22 cellular contexts compared by ENCODE assay signal in the genomic region with DNA sequence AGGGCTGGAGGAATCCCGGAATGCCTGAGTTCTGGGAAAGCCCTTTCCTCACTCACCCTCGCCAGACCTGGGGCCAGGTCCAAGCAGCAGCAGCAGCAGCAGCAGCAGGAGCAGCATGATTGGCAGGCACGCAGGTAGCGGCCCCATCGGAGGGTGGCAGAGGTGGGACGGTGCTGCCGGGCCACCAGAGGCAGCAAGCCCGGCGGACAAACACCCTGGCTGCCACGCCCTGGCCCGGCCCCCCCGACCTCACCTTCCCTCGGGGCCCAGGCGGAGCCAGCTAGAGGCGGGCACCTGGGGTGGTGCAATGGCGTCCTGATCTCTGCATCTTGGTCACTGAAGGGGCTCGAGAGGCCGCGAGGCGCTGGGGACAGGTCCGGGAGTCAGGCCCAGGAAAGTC.
DNase-seq lines count a peak whose midpoint lies in the region; ATAC-seq, FAIRE-seq and TF ChIP-seq lines count a peak whose summit lies in the region.
"Had no signal": no experiment of that assay in that cellular context is flagged by ENCODE, and none has a peak within 500 bp of the region (broad histone marks: within the 10 kb centered on the region; RNA-seq: fewer than 3 reads in every experiment).

No MANE protein-coding gene starts in this region.

- peaks cover 18% of the 10 kb centered on the region for H3K4me1 Mint-ChIP-seq in Calu3 (ENCODE audit: low read depth, unreplicated experiment)
- peaks cover 10 to 13% of the 10 kb centered on the region in 2 experiments for H3K4me1 Mint-ChIP-seq in H9

- peaks cover 6% of the 10 kb centered on the region for H3K23me2 ChIP-seq in H9 (ENCODE audit: insufficient read length, low read depth, low read length, poor library complexity, severe bottlenecking)
- H3K23me2 ChIP-seq in H1 (ENCODE audit: low read depth, low read length) = peaks cover 3% of the 10 kb centered on the region; the same call in 1 of the 2 replicates

- no peaks in the 10 kb centered on the region for H4K20me1 ChIP-seq in H9 (ENCODE audit: control insufficient read depth, insufficient read depth, insufficient read length)
- H4K20me1 ChIP-seq in H1 (replicated peaks in 1 of 2; ENCODE audit: control insufficient read depth in 1 of 2, insufficient read depth in 2 of 2, low read length in 2 of 2) = no peaks in the 10 kb centered on the region

- H2BK5ac ChIP-seq in H9 (ENCODE audit: insufficient read length, low read length) (no peak overlapping the region), H1 (ENCODE audit: low read depth, low read length) (no peak overlapping the region), mesendoderm (ENCODE audit: low read length) (no peak overlapping the region)

- H3K79me2 ChIP-seq in H9 (ENCODE audit: insufficient read depth, low read length) (no peaks in the 10 kb centered on the region), H1 (ENCODE audit: control insufficient read depth in 1 of 2, insufficient read depth in 2 of 2, low read length in 2 of 2) (no peaks in the 10 kb centered on the region), mesendoderm (ENCODE audit: control insufficient read depth, insufficient read depth, low read length) (no peaks in the 10 kb centered on the region)

- no peaks in the 10 kb centered on the region for H3K4me1 ChIP-seq in H9 (ENCODE audit: insufficient read depth, low read length)
- no peaks in the 10 kb centered on the region for H3K4me1 ChIP-seq in H1 (replicated peaks in 1 of 4; ENCODE audit: control insufficient read depth in 3 of 4, insufficient read depth in 4 of 4, low read length in 3 of 4)
- no peaks in the 10 kb centered on the region for H3K4me1 ChIP-seq in mesendoderm (ENCODE audit: control insufficient read depth, low read depth, low read length)
- H3K4me1 ChIP-seq: BE2C, left ventricle myocardium inferior, right atrium auricular region, testis had no signal

- H3K27me3 ChIP-seq in H9 (ENCODE audit: insufficient read depth, low read length) (no peaks in the 10 kb centered on the region; the same call in 1 of the 2 replicates), H1 (replicated peaks in 1 of 4; ENCODE audit: control insufficient read depth in 3 of 4, extremely low read depth in 1 of 4, insufficient read depth in 3 of 4, low read length in 3 of 4) (no peaks in the 10 kb centered on the region), mesendoderm (ENCODE audit: insufficient read depth, low read length, poor library complexity) (no peaks in the 10 kb centered on the region), MG63 (no peaks in the 10 kb centered on the region)
- H3K27me3 ChIP-seq: right atrium auricular region, testis had no signal

- H2AK5ac ChIP-seq in H9 (ENCODE audit: insufficient read length, low read length) (no peak overlapping the region), H1 (ENCODE audit: low read depth, low read length) (no peak overlapping the region), mesendoderm (ENCODE audit: low read length) (no peak overlapping the region)

- H3K9me3 Mint-ChIP-seq in Calu3 (ENCODE audit: low read depth, unreplicated experiment) = no peaks in the 10 kb centered on the region
- no peaks in the 10 kb centered on the region for H3K9me3 Mint-ChIP-seq in H9
- H3K9me3 Mint-ChIP-seq: natural killer cell had no signal

- WGBS in H9 (ENCODE audit: extremely low coverage, insufficient read length, low lambda C conversion rate) = no CpG with 5 or more reads among the region's 21 CpGs
- 7% methylated on average over 16 of the region's 21 CpGs; no CpG with 5 or more reads in 1 of the 2 experiments for WGBS in H1 (ENCODE audit: extremely low coverage in 1 of 2, insufficient coverage in 1 of 2, insufficient read length in 1 of 2, insufficient replicate concordance in 2 of 2, low coverage in 1 of 2, low lambda C conversion rate in 2 of 2, missing lambda C conversion rate in 1 of 2), 2 experiments
- no CpG with 5 or more reads among the region's 21 CpGs for WGBS in mesendoderm (ENCODE audit: extremely low coverage, insufficient coverage, low lambda C conversion rate)

- no peak overlapping the region for H3K9ac ChIP-seq in H9 (ENCODE audit: extremely low read depth, insufficient read length, low read length)
- H3K9ac ChIP-seq in H1 (replicated peaks in 1 of 4; ENCODE audit: extremely low read depth in 1 of 4, low read depth in 3 of 4, low read length in 3 of 4) = peak overlapping the region in 1 of 4 experiments; percentile 21; a peak in 1 of 7 replicates
- H3K9ac ChIP-seq in mesendoderm (ENCODE audit: low read length) = peak overlapping the region; percentile 54

- no peaks in the 10 kb centered on the region for H3K36me3 ChIP-seq in H1 (ENCODE audit: control insufficient read depth in 2 of 4, insufficient read depth in 4 of 4, low read length in 3 of 4)
- no peaks in the 10 kb centered on the region for H3K36me3 ChIP-seq in mesendoderm (ENCODE audit: control insufficient read depth, insufficient read depth, low read length)
- H3K36me3 ChIP-seq in MG63 = no peaks in the 10 kb centered on the region
- H3K36me3 ChIP-seq: BE2C, left ventricle myocardium inferior, right atrium auricular region had no signal

- H3K23ac ChIP-seq in H9 (ENCODE audit: insufficient read length, low read depth, low read length) (no peak overlapping the region), H1 (ENCODE audit: insufficient read length) (no peak overlapping the region), mesendoderm (ENCODE audit: low read length) (no peak overlapping the region)

- H4K5ac ChIP-seq in H9 (ENCODE audit: insufficient read length, low read depth, low read length) (no peak overlapping the region), H1 (ENCODE audit: insufficient read length, low read depth, low read length) (peak overlapping the region; percentile 61), mesendoderm (ENCODE audit: low read length) (no peak overlapping the region)

- H3K27ac ChIP-seq in H9 (ENCODE audit: insufficient read length, low read depth, low read length) = no peak overlapping the region
- no peak overlapping the region for H3K27ac ChIP-seq in H1 (ENCODE audit: low read depth, low read length)
- H3K27ac ChIP-seq in mesendoderm (ENCODE audit: low read depth, low read length) = no peak overlapping the region
- H3K27ac ChIP-seq: left ventricle myocardium inferior, right atrium auricular region, testis had no signal

- H3K79me1 ChIP-seq in H9 (ENCODE audit: insufficient read depth, low read depth, low read length, poor library complexity, severe bottlenecking) (no peaks in the 10 kb centered on the region), H1 (ENCODE audit: low read depth, low read length) (no peaks in the 10 kb centered on the region), mesendoderm (ENCODE audit: low read length) (no peaks in the 10 kb centered on the region)

- no peaks in the 10 kb centered on the region for H3K9me3 ChIP-seq in H9 (ENCODE audit: control insufficient read depth, low read depth, low read length)
- H3K9me3 ChIP-seq in H1 (ENCODE audit: insufficient read depth in 2 of 2, low read depth in 1 of 2, low read length in 1 of 2) = no peaks in the 10 kb centered on the region
- no peaks in the 10 kb centered on the region for H3K9me3 ChIP-seq in MG63
- H3K9me3 ChIP-seq: BE2C, left ventricle myocardium inferior, right atrium auricular region, testis had no signal

- no peak overlapping the region for H3T11ph ChIP-seq in H9 (ENCODE audit: low read length)

- intact Hi-C loops in Calu3 (cut with micrococcal nuclease; ENCODE audit: unreplicated experiment) = no loop called here

- H3K4ac ChIP-seq in H9 (ENCODE audit: low read depth, low read length) (no peak overlapping the region), H1 (replicated peaks; ENCODE audit: insufficient read length, low read depth, low read length) (no peak overlapping the region), mesendoderm (ENCODE audit: low read depth, low read length) (no peak overlapping the region)

- no peak overlapping the region for H2BK15ac ChIP-seq in H9 (ENCODE audit: low read depth, low read length)
- H2BK15ac ChIP-seq in H1 (ENCODE audit: low read length) = no peak overlapping the region
- no peak overlapping the region for H2BK15ac ChIP-seq in mesendoderm (replicated peaks; ENCODE audit: low read depth)

- H3K27ac Mint-ChIP-seq in Calu3 (ENCODE audit: unreplicated experiment) (no peak overlapping the region), H9 (no peak overlapping the region)

- ATAC-seq in GM19455 (IDR thresholded peaks at IDR 0.05; ENCODE audit: unreplicated experiment) (no peak), HG02798 (IDR thresholded peaks at IDR 0.05; ENCODE audit: poor library complexity, unreplicated experiment) (no peak)
- ATAC-seq: activated CD4-positive, CD25-positive, alpha-beta regulatory T cell treated with anti-CD3 and anti-CD28 coated beads, Interleukin-2, amount 50 U/mL, for 24 hours; esophagus mucosa; natural killer cell had no signal

- H2BK20ac ChIP-seq in H9 (ENCODE audit: low read depth, low read length, poor library complexity, severe bottlenecking) (no peak overlapping the region), H1 (ENCODE audit: low read length) (no peak overlapping the region)

- POLR2A ChIA-PET in H1 (lab: Charles Lee; ENCODE audit: partially characterized antibody) = no interaction called here

- H4K91ac ChIP-seq in H9 (ENCODE audit: insufficient read length, low read depth, low read length) (no peak overlapping the region), H1 (replicated peaks; ENCODE audit: insufficient read length, low read length) (no peak overlapping the region)

- TF ChIP-seq CTCF in Calu3 (IDR thresholded peaks at IDR 0.05; ENCODE audit: unreplicated experiment) = no peak
- peak; percentile 25; the same call in 1 of the 3 replicates for TF ChIP-seq CTCF in H9 (conservative IDR thresholded peaks at IDR 0.05)
- TF ChIP-seq CTCF in H1 (IDR thresholded peaks at IDR 0.05; ENCODE audit: control extremely low read depth in 1 of 3, insufficient read depth in 1 of 3, low read depth in 1 of 3, low read length in 3 of 3) = peak in 2 of 3 experiments; percentile 12 to 13; a peak in 1 of 4 replicates

- H2BK12ac ChIP-seq in H9 (ENCODE audit: insufficient read length, low read depth, low read length) = no peak overlapping the region
- no peak overlapping the region for H2BK12ac ChIP-seq in H1 (ENCODE audit: low read depth, low read length)

- H4K8ac ChIP-seq in H9 (replicated peaks; ENCODE audit: insufficient read length, low read depth, low read length) (no peak overlapping the region), H1 (ENCODE audit: extremely low read depth, insufficient read depth, low read length) (peak overlapping the region; percentile 65; the same call in 1 of the 2 replicates), mesendoderm (ENCODE audit: low read depth, low read length) (no peak overlapping the region)

- TF ChIP-seq POLR2A in H1 (IDR thresholded peaks at IDR 0.05; ENCODE audit: control extremely low read depth in 1 of 2, low read depth in 2 of 2, low read length in 2 of 2) = peak in 1 of 2 experiments; percentile 43; a peak in 2 of 3 replicates

- peak overlapping the region; percentile 28 to 64 (median 50) for H3K4me3 ChIP-seq in H1 (ENCODE audit: extremely low read depth in 1 of 4, insufficient read depth in 2 of 4, low read depth in 3 of 4, low read length in 4 of 4)
- no peak overlapping the region for H3K4me3 ChIP-seq in mesendoderm (ENCODE audit: low read length)
- no peak overlapping the region for H3K4me3 ChIP-seq in MG63
- H3K4me3 ChIP-seq: left ventricle myocardium inferior, right atrium auricular region, testis had no signal

- H3K4me2 ChIP-seq in H9 (ENCODE audit: insufficient read depth, insufficient read length, low read length) (peak overlapping the region; percentile 41), H1 (ENCODE audit: insufficient read depth in 1 of 2, low read depth in 2 of 2, low read length in 2 of 2) (peak overlapping the region; percentile 50 to 72), mesendoderm (ENCODE audit: low read length) (peak overlapping the region; percentile 50)

- no peaks in the 10 kb centered on the region for H3K36me3 Mint-ChIP-seq in Calu3 (ENCODE audit: insufficient read depth, unreplicated experiment)
- H3K36me3 Mint-ChIP-seq in H9 (ENCODE audit: insufficient read depth in 1 of 3, low read depth in 3 of 3) = no peaks in the 10 kb centered on the region
- H3K36me3 Mint-ChIP-seq: natural killer cell had no signal

- no peak for FAIRE-seq in H1 (lab: Jason Lieb, UNC)

- TF ChIP-seq RAD21 in H1 (IDR thresholded peaks at IDR 0.05 in 1 of 2, conservative IDR thresholded peaks at IDR 0.05 in 1 of 2; ENCODE audit: low read depth in 2 of 2, low read length in 2 of 2) = no peak; a peak in 1 of 4 replicates

- DNase-seq in Calu3 (peak; percentile 69), H9 (peak; percentile 82), H1 (ENCODE audit: low read depth in 1 of 2, low spot score in 2 of 2) (peak; percentile 29 to 63), mesendoderm (peak; percentile 34), MG63 (no peak), NCI-H2081 treated with DMSO at 0.1 percent for 48 hours (lab: John Stamatoyannopoulos, UW) (no peak)
- DNase-seq: activated gamma-delta T cell treated with Interleukin-2 at 50 U/mL for 16 hours; BE2C; DND-41; glutamatergic neuron; left ventricle myocardium inferior; MM.1S; natural killer cell; SIG-M5; stimulated activated CD4-positive, alpha-beta T cell treated with anti-CD3 and anti-CD28 coated beads, Interleukin-1b, Interleukin-23, amount 100 ng/mL, for 48 hours; T-helper 2 cell; testis had no signal

- no peak for TF ChIP-seq EP300 in H1 (IDR thresholded peaks at IDR 0.05; ENCODE audit: borderline replicate concordance in 1 of 2, low read depth in 2 of 2, low read length in 2 of 2)

- H2AFZ ChIP-seq in H9 (ENCODE audit: low read length) (no peak overlapping the region), H1 (ENCODE audit: low read length) (peak overlapping the region; percentile 35; the same call in 1 of the 2 replicates)

- H2BK120ac ChIP-seq in H9 (ENCODE audit: low read depth, low read length, poor library complexity, severe bottlenecking) (no peak overlapping the region), H1 (replicated peaks; ENCODE audit: low read depth, low read length) (no peak overlapping the region), mesendoderm (ENCODE audit: low read depth, low read length) (no peak overlapping the region)

- peaks cover 52% of the 10 kb centered on the region for H3K27me3 Mint-ChIP-seq in Calu3 (ENCODE audit: unreplicated experiment)
- H3K27me3 Mint-ChIP-seq in H9 (ENCODE audit: low read depth) = peaks cover 30% of the 10 kb centered on the region

- CTCF ChIA-PET in Calu3 (lab: Charles Lee) = no interaction called here
- CTCF ChIA-PET in H1 (lab: Charles Lee; ENCODE audit: partially characterized antibody) = no interaction called here

- H3K56ac ChIP-seq in H9 (ENCODE audit: insufficient read length, low read depth, low read length) (no peak overlapping the region), H1 (replicated peaks; ENCODE audit: insufficient read length, low read depth, low read length) (no peak overlapping the region), mesendoderm (ENCODE audit: low read length) (peak overlapping the region; percentile 70)

- no TSS peak for BruUV-seq in Calu3 (replicated peaks; lab: Mats Ljungman, UMichigan)

- H3K14ac ChIP-seq in H9 (ENCODE audit: insufficient read depth, low read length) = peak overlapping the region; percentile 83
- no peak overlapping the region for H3K14ac ChIP-seq in H1 (ENCODE audit: insufficient read length)

- peak overlapping the region; percentile 58 for H3K18ac ChIP-seq in H9 (ENCODE audit: insufficient read length, low read depth, low read length)
- no peak overlapping the region for H3K18ac ChIP-seq in H1 (ENCODE audit: extremely low read depth, low read length)
- H3K18ac ChIP-seq in mesendoderm (ENCODE audit: low read length) = no peak overlapping the region

- H3K4me3 Mint-ChIP-seq in Calu3 (ENCODE audit: low read depth, unreplicated experiment) (peak overlapping the region; percentile 39), H9 (peak overlapping the region; percentile 61 to 85)
- H3K4me3 Mint-ChIP-seq: natural killer cell had no signal

Comparison
In these comparisons a context has a peak if more than half of its experiments do, and no peak if none do; other contexts are left out.
1. DNase-seq: peak in Calu3 (single experiment), H9 (single experiment), H1 (2 of 2) and mesendoderm (single experiment); none in MG63 (single experiment) and NCI-H2081 treated with DMSO at 0.1 percent for 48 hours (single experiment).
2. H3K4me3 ChIP-seq: peak in H1 (4 of 4); none in mesendoderm (single experiment) and MG63 (single experiment).
3. Peak in every context shown above with its lines, with median percentiles within 50 percentile points of each other: H3K4me2 ChIP-seq.